1 cellular context compared by ENCODE assay signal in the genomic region with DNA sequence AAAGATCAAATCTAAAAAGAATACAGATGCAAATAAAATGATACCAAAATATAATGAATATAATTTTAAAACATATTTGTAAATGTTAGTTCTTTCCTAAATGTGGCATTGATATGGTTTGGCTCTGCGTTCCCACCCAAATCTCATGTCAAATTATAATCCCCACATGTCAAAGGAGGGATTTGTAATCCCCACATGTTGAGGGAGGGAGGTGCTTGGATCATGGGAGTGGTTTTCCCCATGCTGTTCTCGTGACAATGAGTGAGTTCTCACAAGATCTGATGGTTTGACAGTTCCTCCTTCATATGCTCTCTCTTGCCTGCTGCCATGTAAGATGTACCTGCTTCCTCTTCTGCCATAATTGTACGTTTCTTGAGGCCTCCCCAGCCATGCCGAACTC.
A peak's percentile ranks its signal among the peaks of the same experiment; 100 is the strongest.
TF ChIP-seq lines count a peak whose summit lies in the region.

No MANE protein-coding gene starts in this region.

TF ChIP-seq in K562, 482 proteins besides CTCF, POLR2A, EP300 and RAD21:
- TF ChIP-seq ATF4 (CRISPR knock-in tag; IDR thresholded peaks at IDR 0.05) (no peak), ZFP36 (IDR thresholded peaks at IDR 0.05; ENCODE audit: low read depth, low read length, partially characterized antibody) (peak; percentile 9)
- TF ChIP-seq, protein P1, sequence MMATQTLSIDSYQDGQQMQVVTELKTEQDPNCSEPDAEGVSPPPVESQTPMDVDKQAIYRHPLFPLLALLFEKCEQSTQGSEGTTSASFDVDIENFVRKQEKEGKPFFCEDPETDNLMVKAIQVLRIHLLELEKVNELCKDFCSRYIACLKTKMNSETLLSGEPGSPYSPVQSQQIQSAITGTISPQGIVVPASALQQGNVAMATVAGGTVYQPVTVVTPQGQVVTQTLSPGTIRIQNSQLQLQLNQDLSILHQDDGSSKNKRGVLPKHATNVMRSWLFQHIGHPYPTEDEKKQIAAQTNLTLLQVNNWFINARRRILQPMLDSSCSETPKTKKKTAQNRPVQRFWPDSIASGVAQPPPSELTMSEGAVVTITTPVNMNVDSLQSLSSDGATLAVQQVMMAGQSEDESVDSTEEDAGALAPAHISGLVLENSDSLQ (IDR thresholded peaks at IDR 0.05): peak; percentile 22; the same call in 1 of the 2 replicates
